Comparison of ENCODE assay signal across 16 cellular contexts in the genomic region with DNA sequence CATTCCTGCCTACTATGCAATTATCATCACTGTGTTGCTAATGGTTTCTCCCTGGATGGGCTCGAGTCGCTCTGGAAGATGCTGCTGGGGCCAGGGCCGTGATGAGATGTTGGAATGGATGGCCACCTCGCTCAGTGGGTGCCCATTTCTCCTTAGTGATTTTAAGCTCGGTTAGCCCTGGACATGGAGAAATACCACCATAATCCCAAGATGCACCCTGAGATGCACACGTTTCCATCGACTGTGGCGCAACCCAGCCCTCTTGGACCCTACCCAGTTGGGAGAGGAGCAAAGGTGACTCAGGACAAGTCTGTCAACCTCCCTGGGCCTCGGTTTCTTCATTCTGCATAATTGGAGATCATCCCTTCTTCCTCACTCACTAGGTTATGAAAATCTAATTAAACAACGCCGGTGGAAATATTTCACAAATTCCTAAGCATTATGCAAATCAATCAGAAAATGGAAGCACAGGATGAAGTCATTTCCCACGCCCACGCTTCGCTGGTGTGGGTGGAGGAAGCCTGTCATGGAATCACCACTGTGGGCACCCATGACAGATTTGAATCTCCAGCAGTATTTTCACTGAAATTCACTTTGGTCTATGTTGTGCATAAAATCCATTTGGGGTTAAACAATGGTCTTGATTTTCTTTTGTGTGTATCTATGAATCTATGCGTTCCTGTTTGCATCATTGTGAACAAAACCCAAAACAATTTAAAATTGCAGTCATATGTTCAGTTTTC.
DNase-seq lines count a peak whose midpoint lies in the region; ATAC-seq lines count a peak whose summit lies in the region.
"Had no signal": no experiment of that assay in that cellular context is flagged by ENCODE, and none has a peak within 500 bp of the region (broad histone marks: within the 10 kb centered on the region; RNA-seq: fewer than 3 reads in every experiment).

No MANE protein-coding gene starts in this region.

- H3K36me3 ChIP-seq in MG63: no peaks in the 10 kb centered on the region
- H3K36me3 ChIP-seq: stomach had no signal

- H3K4me3 ChIP-seq in MG63: no peak overlapping the region
- H3K4me3 ChIP-seq: stomach had no signal

- H3K27ac Mint-ChIP-seq in activated naive CD8-positive, alpha-beta T cell treated with anti-CD3 and anti-CD28 coated beads, Interleukin-2, amount 50 U/mL, for 24 hours: peak overlapping the region; percentile 74
- H3K27ac Mint-ChIP-seq in stimulated activated naive CD8-positive, alpha-beta T cell treated with anti-CD3 and anti-CD28 coated beads, Interleukin-15, amount 100 ng/mL, for 72 hours: no peak overlapping the region
- H3K27ac Mint-ChIP-seq: T-cell had no signal

- peak overlapping the region; percentile 48 for H3K4me3 Mint-ChIP-seq in activated naive CD8-positive, alpha-beta T cell treated with anti-CD3 and anti-CD28 coated beads, Interleukin-2, amount 50 U/mL, for 24 hours
- H3K4me3 Mint-ChIP-seq in stimulated activated naive CD8-positive, alpha-beta T cell treated with anti-CD3 and anti-CD28 coated beads, Interleukin-15, amount 100 ng/mL, for 72 hours: no peak overlapping the region
- H3K4me3 Mint-ChIP-seq: T-cell had no signal

- peaks cover 5% of the 10 kb centered on the region for H3K36me3 Mint-ChIP-seq in activated naive CD8-positive, alpha-beta T cell treated with anti-CD3 and anti-CD28 coated beads, Interleukin-2, amount 50 U/mL, for 24 hours (ENCODE audit: low read depth)
- H3K36me3 Mint-ChIP-seq: T-cell had no signal

- H3K4me1 Mint-ChIP-seq in activated naive CD8-positive, alpha-beta T cell treated with anti-CD3 and anti-CD28 coated beads, Interleukin-2, amount 50 U/mL, for 24 hours: peaks cover 45% of the 10 kb centered on the region
- peaks cover 28% of the 10 kb centered on the region for H3K4me1 Mint-ChIP-seq in stimulated activated naive CD8-positive, alpha-beta T cell treated with anti-CD3 and anti-CD28 coated beads, Interleukin-15, amount 100 ng/mL, for 72 hours

- peaks cover 8% of the 10 kb centered on the region for H3K9me3 Mint-ChIP-seq in activated naive CD8-positive, alpha-beta T cell treated with anti-CD3 and anti-CD28 coated beads, Interleukin-2, amount 50 U/mL, for 24 hours
- H3K9me3 Mint-ChIP-seq in stimulated activated naive CD8-positive, alpha-beta T cell treated with anti-CD3 and anti-CD28 coated beads, Interleukin-15, amount 100 ng/mL, for 72 hours: peaks cover 0 to 4% of the 10 kb centered on the region in 2 donors
- H3K9me3 Mint-ChIP-seq: T-cell had no signal

- no peaks in the 10 kb centered on the region for H3K27me3 ChIP-seq in MG63
- H3K27me3 ChIP-seq: stomach had no signal

- H3K27me3 Mint-ChIP-seq in activated naive CD8-positive, alpha-beta T cell treated with anti-CD3 and anti-CD28 coated beads, Interleukin-2, amount 50 U/mL, for 24 hours: peaks cover 9% of the 10 kb centered on the region
- H3K27me3 Mint-ChIP-seq in stimulated activated naive CD8-positive, alpha-beta T cell treated with anti-CD3 and anti-CD28 coated beads, Interleukin-15, amount 100 ng/mL, for 72 hours: peaks cover 11% of the 10 kb centered on the region

- no peaks in the 10 kb centered on the region for H3K9me3 ChIP-seq in MG63
- H3K9me3 ChIP-seq: stomach had no signal

- DNase-seq in activated T-cell treated with anti-CD3 and anti-CD28 coated beads for 24 hours (ENCODE audit: low read depth) (peak; percentile 58), DMS153 treated with DMSO at 0.1 percent for 48 hours (lab: John Stamatoyannopoulos, UW; ENCODE audit: unreplicated experiment) (no peak), HK-2 (ENCODE audit: unreplicated experiment) (no peak), MG63 (no peak)
- no peak for DNase-seq in activated T-cell treated with anti-CD3 and anti-CD28 coated beads, Interleukin-2, amount 50 U/mL, for 1 hour
- peak; percentile 76 for DNase-seq in activated naive CD8-positive, alpha-beta T cell treated with anti-CD3 and anti-CD28 coated beads, Interleukin-2, amount 50 U/mL, for 24 hours
- DNase-seq in stimulated activated CD4-positive, alpha-beta T cell treated with anti-CD3 and anti-CD28 coated beads, Interleukin-2, amount 100 ng/mL, for 4 hours (ENCODE audit: low read depth): peak; percentile 69
- DNase-seq in stimulated activated naive CD8-positive, alpha-beta T cell treated with anti-CD3 and anti-CD28 coated beads, Interleukin-15, amount 100 ng/mL, for 72 hours: peak in 1 of 2 donors; percentile 44
- DNase-seq: activated CD4-positive, CD25-positive, alpha-beta regulatory T cell; aorta; kidney; midbrain; NCI-H187 treated with DMSO at 0.1 percent for 48 hours; stomach; T-cell had no signal

- peak; percentile 65 for ATAC-seq in activated naive CD8-positive, alpha-beta T cell treated with anti-CD3 and anti-CD28 coated beads, Interleukin-2, amount 50 U/mL, for 24 hours
- ATAC-seq in stimulated activated naive CD8-positive, alpha-beta T cell treated with anti-CD3 and anti-CD28 coated beads, Interleukin-15, amount 100 ng/mL, for 72 hours: peak; percentile 43
- ATAC-seq: sciatic nerve, T-cell had no signal

Comparison
In these comparisons a context has a peak if more than half of its experiments do, and no peak if none do; other contexts are left out.
1. DNase-seq: peak in activated T-cell treated with anti-CD3 and anti-CD28 coated beads for 24 hours (single experiment), activated naive CD8-positive, alpha-beta T cell treated with anti-CD3 and anti-CD28 coated beads, Interleukin-2, amount 50 U/mL, for 24 hours (single experiment) and stimulated activated CD4-positive, alpha-beta T cell treated with anti-CD3 and anti-CD28 coated beads, Interleukin-2, amount 100 ng/mL, for 4 hours (single experiment); none in activated T-cell treated with anti-CD3 and anti-CD28 coated beads, Interleukin-2, amount 50 U/mL, for 1 hour (single experiment), DMS153 treated with DMSO at 0.1 percent for 48 hours (single experiment), HK-2 (single experiment) and MG63 (single experiment).